1 cellular context compared by ENCODE assay signal in the genomic region with DNA sequence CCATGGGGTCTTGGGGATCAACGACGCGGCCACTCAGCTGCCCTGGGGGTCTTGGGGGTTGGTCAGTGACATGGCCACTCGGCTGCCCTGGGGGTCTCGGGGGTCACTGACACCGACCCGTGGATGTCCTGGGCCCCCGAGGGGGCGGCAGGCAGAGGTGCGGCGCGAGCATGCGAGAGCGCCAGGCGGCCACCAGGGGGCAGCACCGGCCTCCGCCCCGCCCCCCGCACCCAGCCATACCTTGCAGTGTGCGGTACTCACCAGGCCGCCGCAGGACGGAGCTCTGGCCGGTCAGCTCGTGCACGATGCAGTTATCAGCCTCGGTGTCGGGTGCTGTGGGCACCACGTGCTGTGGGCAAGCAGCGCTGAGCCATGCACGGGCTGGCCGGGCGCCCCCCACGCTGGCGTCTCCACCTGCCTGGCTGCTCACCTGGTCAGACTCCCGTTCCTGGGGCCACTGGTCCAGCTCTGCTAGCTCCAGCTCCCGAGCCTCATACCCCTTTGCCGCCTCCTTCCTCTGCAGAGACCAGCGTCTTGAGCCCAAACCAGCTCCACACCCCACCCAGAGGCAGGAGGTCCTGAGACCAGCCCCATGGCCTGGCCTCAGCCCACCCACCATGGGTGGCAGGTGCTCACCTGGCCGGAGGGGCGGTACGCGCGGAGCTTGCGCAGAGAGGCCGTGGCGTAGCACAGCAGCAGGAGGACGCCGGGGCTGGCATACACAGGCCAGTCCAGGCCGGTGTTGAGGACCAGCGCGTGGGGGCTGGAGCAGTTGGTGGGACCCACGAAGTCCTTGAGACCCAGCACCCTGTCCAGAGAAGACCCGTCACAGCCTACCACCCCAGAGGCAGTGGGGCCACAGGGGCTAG.
TF ChIP-seq lines count a peak whose summit lies in the region.

No MANE protein-coding gene starts in this region.

TF ChIP-seq in K562, 482 proteins besides CTCF, POLR2A, EP300 and RAD21 (continues in another document):
- TF ChIP-seq L3MBTL2 (IDR thresholded peaks at IDR 0.05) (peak; percentile 96), KAT7 (CRISPR knock-in tag; IDR thresholded peaks at IDR 0.05; ENCODE audit: borderline replicate concordance) (peak; percentile 77; the same call in 1 of the 2 replicates), NEUROD1 (IDR thresholded peaks at IDR 0.05; ENCODE audit: borderline replicate concordance, low read depth, low read length, partially characterized antibody) (peak; percentile 70), YY1 (IDR thresholded peaks at IDR 0.05; ENCODE audit: borderline replicate concordance in 1 of 3, control insufficient read depth in 1 of 3, extremely low read depth in 1 of 3, insufficient read depth in 3 of 3, insufficient read length in 1 of 3, insufficient replicate concordance in 2 of 3, low read depth in 1 of 3, low read length in 2 of 3) (peak in 2 of 3 experiments; percentile 70 to 74), NCOA4 (IDR thresholded peaks at IDR 0.05; ENCODE audit: partially characterized antibody) (no peak), SMC3 (conservative IDR thresholded peaks at IDR 0.05; ENCODE audit: insufficient read depth, low read depth, low read length) (peak; percentile 91), TRIM24 (IDR thresholded peaks at IDR 0.05) (0 out of 4 replicates have a peak, but pooled peaks of 1 of the 2 experiments have one; percentile 34), MCM5 (IDR thresholded peaks at IDR 0.05; ENCODE audit: low read depth) (no peak), PML (IDR thresholded peaks at IDR 0.05; ENCODE audit: low read length) (no peak), FOXM1 (IDR thresholded peaks at IDR 0.05; ENCODE audit: low read depth) (no peak), FOXM1 (CRISPR knock-in tag; IDR thresholded peaks at IDR 0.05; ENCODE audit: low read depth) (0 out of 2 replicates have a peak, but pooled peaks have one; percentile 17), HDGF (IDR thresholded peaks at IDR 0.05) (peak; percentile 68; the same call in 1 of the 2 replicates), FUS (optimal IDR thresholded peaks at IDR 0.05; ENCODE audit: low read depth, low read length) (peak; percentile 57), POLR2AphosphoS2 (IDR thresholded peaks at IDR 0.05; ENCODE audit: low read length) (peak; percentile 89), TARDBP (IDR thresholded peaks at IDR 0.05) (peak; percentile 73; the same call in 1 of the 2 replicates), DMBX1 (CRISPR knock-in tag; IDR thresholded peaks at IDR 0.05; ENCODE audit: borderline replicate concordance) (peak; percentile 70; the same call in 1 of the 2 replicates), NR4A1 (CRISPR knock-in tag; IDR thresholded peaks at IDR 0.05) (0 out of 2 replicates have a peak, but pooled peaks have one; percentile 70), NR4A1 (tag; IDR thresholded peaks at IDR 0.05) (peak; percentile 76; the same call in 1 of the 2 replicates)
- TF ChIP-seq, protein P1, sequence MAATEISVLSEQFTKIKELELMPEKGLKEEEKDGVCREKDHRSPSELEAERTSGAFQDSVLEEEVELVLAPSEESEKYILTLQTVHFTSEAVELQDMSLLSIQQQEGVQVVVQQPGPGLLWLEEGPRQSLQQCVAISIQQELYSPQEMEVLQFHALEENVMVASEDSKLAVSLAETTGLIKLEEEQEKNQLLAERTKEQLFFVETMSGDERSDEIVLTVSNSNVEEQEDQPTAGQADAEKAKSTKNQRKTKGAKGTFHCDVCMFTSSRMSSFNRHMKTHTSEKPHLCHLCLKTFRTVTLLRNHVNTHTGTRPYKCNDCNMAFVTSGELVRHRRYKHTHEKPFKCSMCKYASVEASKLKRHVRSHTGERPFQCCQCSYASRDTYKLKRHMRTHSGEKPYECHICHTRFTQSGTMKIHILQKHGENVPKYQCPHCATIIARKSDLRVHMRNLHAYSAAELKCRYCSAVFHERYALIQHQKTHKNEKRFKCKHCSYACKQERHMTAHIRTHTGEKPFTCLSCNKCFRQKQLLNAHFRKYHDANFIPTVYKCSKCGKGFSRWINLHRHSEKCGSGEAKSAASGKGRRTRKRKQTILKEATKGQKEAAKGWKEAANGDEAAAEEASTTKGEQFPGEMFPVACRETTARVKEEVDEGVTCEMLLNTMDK (IDR thresholded peaks at IDR 0.05; ENCODE audit: borderline replicate concordance, insufficient read depth, low read depth, low read length, poor library complexity, severe bottlenecking): peak; percentile 99
- TF ChIP-seq, protein P2, sequence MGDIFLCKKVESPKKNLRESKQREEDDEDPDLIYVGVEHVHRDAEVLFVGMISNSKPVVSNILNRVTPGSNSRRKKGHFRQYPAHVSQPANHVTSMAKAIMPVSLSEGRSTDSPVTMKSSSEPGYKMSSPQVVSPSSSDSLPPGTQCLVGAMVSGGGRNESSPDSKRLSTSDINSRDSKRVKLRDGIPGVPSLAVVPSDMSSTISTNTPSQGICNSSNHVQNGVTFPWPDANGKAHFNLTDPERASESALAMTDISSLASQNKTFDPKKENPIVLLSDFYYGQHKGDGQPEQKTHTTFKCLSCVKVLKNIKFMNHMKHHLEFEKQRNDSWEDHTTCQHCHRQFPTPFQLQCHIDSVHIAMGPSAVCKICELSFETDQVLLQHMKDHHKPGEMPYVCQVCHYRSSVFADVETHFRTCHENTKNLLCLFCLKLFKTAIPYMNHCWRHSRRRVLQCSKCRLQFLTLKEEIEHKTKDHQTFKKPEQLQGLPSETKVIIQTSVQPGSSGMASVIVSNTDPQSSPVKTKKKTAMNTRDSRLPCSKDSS (IDR thresholded peaks at IDR 0.05; ENCODE audit: low read depth, partially characterized antibody): no peak
- TF ChIP-seq, protein P3, sequence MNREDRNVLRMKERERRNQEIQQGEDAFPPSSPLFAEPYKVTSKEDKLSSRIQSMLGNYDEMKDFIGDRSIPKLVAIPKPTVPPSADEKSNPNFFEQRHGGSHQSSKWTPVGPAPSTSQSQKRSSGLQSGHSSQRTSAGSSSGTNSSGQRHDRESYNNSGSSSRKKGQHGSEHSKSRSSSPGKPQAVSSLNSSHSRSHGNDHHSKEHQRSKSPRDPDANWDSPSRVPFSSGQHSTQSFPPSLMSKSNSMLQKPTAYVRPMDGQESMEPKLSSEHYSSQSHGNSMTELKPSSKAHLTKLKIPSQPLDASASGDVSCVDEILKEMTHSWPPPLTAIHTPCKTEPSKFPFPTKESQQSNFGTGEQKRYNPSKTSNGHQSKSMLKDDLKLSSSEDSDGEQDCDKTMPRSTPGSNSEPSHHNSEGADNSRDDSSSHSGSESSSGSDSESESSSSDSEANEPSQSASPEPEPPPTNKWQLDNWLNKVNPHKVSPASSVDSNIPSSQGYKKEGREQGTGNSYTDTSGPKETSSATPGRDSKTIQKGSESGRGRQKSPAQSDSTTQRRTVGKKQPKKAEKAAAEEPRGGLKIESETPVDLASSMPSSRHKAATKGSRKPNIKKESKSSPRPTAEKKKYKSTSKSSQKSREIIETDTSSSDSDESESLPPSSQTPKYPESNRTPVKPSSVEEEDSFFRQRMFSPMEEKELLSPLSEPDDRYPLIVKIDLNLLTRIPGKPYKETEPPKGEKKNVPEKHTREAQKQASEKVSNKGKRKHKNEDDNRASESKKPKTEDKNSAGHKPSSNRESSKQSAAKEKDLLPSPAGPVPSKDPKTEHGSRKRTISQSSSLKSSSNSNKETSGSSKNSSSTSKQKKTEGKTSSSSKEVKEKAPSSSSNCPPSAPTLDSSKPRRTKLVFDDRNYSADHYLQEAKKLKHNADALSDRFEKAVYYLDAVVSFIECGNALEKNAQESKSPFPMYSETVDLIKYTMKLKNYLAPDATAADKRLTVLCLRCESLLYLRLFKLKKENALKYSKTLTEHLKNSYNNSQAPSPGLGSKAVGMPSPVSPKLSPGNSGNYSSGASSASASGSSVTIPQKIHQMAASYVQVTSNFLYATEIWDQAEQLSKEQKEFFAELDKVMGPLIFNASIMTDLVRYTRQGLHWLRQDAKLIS (CRISPR knock-in tag; IDR thresholded peaks at IDR 0.05): peak; percentile 84; the same call in 1 of the 2 replicates
- TF ChIP-seq, protein P4, sequence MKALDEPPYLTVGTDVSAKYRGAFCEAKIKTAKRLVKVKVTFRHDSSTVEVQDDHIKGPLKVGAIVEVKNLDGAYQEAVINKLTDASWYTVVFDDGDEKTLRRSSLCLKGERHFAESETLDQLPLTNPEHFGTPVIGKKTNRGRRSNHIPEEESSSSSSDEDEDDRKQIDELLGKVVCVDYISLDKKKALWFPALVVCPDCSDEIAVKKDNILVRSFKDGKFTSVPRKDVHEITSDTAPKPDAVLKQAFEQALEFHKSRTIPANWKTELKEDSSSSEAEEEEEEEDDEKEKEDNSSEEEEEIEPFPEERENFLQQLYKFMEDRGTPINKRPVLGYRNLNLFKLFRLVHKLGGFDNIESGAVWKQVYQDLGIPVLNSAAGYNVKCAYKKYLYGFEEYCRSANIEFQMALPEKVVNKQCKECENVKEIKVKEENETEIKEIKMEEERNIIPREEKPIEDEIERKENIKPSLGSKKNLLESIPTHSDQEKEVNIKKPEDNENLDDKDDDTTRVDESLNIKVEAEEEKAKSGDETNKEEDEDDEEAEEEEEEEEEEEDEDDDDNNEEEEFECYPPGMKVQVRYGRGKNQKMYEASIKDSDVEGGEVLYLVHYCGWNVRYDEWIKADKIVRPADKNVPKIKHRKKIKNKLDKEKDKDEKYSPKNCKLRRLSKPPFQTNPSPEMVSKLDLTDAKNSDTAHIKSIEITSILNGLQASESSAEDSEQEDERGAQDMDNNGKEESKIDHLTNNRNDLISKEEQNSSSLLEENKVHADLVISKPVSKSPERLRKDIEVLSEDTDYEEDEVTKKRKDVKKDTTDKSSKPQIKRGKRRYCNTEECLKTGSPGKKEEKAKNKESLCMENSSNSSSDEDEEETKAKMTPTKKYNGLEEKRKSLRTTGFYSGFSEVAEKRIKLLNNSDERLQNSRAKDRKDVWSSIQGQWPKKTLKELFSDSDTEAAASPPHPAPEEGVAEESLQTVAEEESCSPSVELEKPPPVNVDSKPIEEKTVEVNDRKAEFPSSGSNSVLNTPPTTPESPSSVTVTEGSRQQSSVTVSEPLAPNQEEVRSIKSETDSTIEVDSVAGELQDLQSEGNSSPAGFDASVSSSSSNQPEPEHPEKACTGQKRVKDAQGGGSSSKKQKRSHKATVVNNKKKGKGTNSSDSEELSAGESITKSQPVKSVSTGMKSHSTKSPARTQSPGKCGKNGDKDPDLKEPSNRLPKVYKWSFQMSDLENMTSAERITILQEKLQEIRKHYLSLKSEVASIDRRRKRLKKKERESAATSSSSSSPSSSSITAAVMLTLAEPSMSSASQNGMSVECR (CRISPR knock-in tag; IDR thresholded peaks at IDR 0.05): peak; percentile 97
- TF ChIP-seq, protein P5, sequence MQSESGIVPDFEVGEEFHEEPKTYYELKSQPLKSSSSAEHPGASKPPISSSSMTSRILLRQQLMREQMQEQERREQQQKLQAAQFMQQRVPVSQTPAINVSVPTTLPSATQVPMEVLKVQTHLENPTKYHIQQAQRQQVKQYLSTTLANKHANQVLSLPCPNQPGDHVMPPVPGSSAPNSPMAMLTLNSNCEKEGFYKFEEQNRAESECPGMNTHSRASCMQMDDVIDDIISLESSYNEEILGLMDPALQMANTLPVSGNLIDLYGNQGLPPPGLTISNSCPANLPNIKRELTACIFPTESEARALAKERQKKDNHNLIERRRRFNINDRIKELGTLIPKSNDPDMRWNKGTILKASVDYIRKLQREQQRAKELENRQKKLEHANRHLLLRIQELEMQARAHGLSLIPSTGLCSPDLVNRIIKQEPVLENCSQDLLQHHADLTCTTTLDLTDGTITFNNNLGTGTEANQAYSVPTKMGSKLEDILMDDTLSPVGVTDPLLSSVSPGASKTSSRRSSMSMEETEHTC (IDR thresholded peaks at IDR 0.05): 0 out of 2 replicates have a peak, but pooled peaks have one; percentile 19
- TF ChIP-seq, protein P6, sequence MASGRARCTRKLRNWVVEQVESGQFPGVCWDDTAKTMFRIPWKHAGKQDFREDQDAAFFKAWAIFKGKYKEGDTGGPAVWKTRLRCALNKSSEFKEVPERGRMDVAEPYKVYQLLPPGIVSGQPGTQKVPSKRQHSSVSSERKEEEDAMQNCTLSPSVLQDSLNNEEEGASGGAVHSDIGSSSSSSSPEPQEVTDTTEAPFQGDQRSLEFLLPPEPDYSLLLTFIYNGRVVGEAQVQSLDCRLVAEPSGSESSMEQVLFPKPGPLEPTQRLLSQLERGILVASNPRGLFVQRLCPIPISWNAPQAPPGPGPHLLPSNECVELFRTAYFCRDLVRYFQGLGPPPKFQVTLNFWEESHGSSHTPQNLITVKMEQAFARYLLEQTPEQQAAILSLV (tag; IDR thresholded peaks at IDR 0.05): no peak
- TF ChIP-seq, protein P7, sequence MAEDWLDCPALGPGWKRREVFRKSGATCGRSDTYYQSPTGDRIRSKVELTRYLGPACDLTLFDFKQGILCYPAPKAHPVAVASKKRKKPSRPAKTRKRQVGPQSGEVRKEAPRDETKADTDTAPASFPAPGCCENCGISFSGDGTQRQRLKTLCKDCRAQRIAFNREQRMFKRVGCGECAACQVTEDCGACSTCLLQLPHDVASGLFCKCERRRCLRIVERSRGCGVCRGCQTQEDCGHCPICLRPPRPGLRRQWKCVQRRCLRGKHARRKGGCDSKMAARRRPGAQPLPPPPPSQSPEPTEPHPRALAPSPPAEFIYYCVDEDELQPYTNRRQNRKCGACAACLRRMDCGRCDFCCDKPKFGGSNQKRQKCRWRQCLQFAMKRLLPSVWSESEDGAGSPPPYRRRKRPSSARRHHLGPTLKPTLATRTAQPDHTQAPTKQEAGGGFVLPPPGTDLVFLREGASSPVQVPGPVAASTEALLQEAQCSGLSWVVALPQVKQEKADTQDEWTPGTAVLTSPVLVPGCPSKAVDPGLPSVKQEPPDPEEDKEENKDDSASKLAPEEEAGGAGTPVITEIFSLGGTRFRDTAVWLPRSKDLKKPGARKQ (CRISPR knock-in tag; IDR thresholded peaks at IDR 0.05): 0 out of 2 replicates have a peak, but pooled peaks have one; percentile 61
- TF ChIP-seq, protein P8, sequence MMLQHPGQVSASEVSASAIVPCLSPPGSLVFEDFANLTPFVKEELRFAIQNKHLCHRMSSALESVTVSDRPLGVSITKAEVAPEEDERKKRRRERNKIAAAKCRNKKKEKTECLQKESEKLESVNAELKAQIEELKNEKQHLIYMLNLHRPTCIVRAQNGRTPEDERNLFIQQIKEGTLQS (IDR thresholded peaks at IDR 0.05): no peak
- TF ChIP-seq, protein P8 (CRISPR knock-in tag; conservative IDR thresholded peaks at IDR 0.05): no peak
